Comparison of ENCODE assay signal across 11 cellular contexts in genomic region chr15:60372223-60372622, GRCh38. TPM values are rescaled to one million over a fixed set of nuclear protein-coding genes. Genes with fewer than 3 reads are reported as not detected.
DNase-seq lines count a peak whose midpoint lies in the region; ATAC-seq, FAIRE-seq and TF ChIP-seq lines count a peak whose summit lies in the region.
"Had no signal": no experiment of that assay in that cellular context is flagged by ENCODE, and none has a peak within 500 bp of the region (broad histone marks: within the 10 kb centered on the region; RNA-seq: fewer than 3 reads in every experiment).

No MANE protein-coding gene starts in this region.

- no peaks in the 10 kb centered on the region for H3K9me2 ChIP-seq in SK-N-SH

- no peak overlapping the region for H3K4me3 ChIP-seq in SK-N-SH (ENCODE audit: low read depth in 2 of 2, low read length in 1 of 2)
- no peak overlapping the region for H3K4me3 ChIP-seq in breast epithelium
- H3K4me3 ChIP-seq in mucosa of rectum (ENCODE audit: low read length in 2 of 2) = no peak overlapping the region
- H3K4me3 ChIP-seq in tibial nerve = no peak overlapping the region
- no peak overlapping the region for H3K4me3 ChIP-seq in kidney (ENCODE audit: low read length in 2 of 2)
- H3K4me3 ChIP-seq: testis had no signal

- H3K9me3 ChIP-seq in SK-N-SH = no peaks in the 10 kb centered on the region
- no peaks in the 10 kb centered on the region for H3K9me3 ChIP-seq in breast epithelium
- no peaks in the 10 kb centered on the region for H3K9me3 ChIP-seq in mucosa of rectum (ENCODE audit: control insufficient read depth in 2 of 2, low read length in 2 of 2)
- H3K9me3 ChIP-seq in tibial nerve = no peaks in the 10 kb centered on the region
- no peaks in the 10 kb centered on the region for H3K9me3 ChIP-seq in kidney (ENCODE audit: control insufficient read depth in 1 of 2, low read length in 2 of 2)
- H3K9me3 ChIP-seq: testis had no signal

- 78% methylated on average over 4 of the region's 4 CpGs for WGBS in SK-N-SH (ENCODE audit: low lambda C conversion rate)
- 75 to 80% methylated on average over 4 of the region's 4 CpGs for WGBS in tibial nerve, 2 donors

- POLR2A ChIA-PET in SK-N-SH (lab: Yijun Ruan, JAX) = no interaction called here

- peaks cover 15% of the 10 kb centered on the region for H3K4me1 Mint-ChIP-seq in activated CD8-positive, alpha-beta memory T cell treated with anti-CD3 and anti-CD28 coated beads, Interleukin-2, amount 10 ng/mL, durations not matched to agents 7 days and 5 days

- H3K4me1 ChIP-seq in SK-N-SH (ENCODE audit: control insufficient read depth in 1 of 2, insufficient read depth in 2 of 2, low read depth in 1 of 2, low read length in 1 of 2) (peaks cover 17 to 76% of the 10 kb centered on the region in 2 experiments), breast epithelium (peaks cover 16 to 53% of the 10 kb centered on the region in 2 donors), mucosa of rectum (ENCODE audit: control insufficient read depth in 2 of 2, insufficient read depth in 2 of 2, low read length in 2 of 2) (peaks cover 5 to 22% of the 10 kb centered on the region in 2 donors), tibial nerve (peaks cover 13 to 91% (median 74%) of the 10 kb centered on the region in 4 donors), kidney (ENCODE audit: control insufficient read depth in 1 of 2, insufficient read depth in 1 of 2, low read depth in 1 of 2, low read length in 2 of 2) (peaks cover 5 to 13% of the 10 kb centered on the region in 2 donors)

- H3F3A ChIP-seq in SK-N-SH (replicated peaks; ENCODE audit: insufficient read depth) = peaks cover 84% of the 10 kb centered on the region

- no peak for TF ChIP-seq RAD21 in SK-N-SH (IDR thresholded peaks at IDR 0.05; ENCODE audit: low read length)

- peak overlapping the region; percentile 70 to 99 for H3K27ac ChIP-seq in SK-N-SH (ENCODE audit: low read depth in 2 of 2, low read length in 1 of 2)
- H3K27ac ChIP-seq in breast epithelium = peak overlapping the region; percentile 93
- H3K27ac ChIP-seq in mucosa of rectum (ENCODE audit: low read depth in 2 of 2, low read length in 2 of 2) = peak overlapping the region; percentile 13 to 76
- H3K27ac ChIP-seq in tibial nerve = peak overlapping the region; percentile 46 to 91 (median 75)
- no peak overlapping the region for H3K27ac ChIP-seq in kidney (ENCODE audit: low read depth in 2 of 2, low read length in 2 of 2)

- H3K27ac Mint-ChIP-seq in activated CD8-positive, alpha-beta memory T cell treated with anti-CD3 and anti-CD28 coated beads, Interleukin-2, amount 10 ng/mL, durations not matched to agents 7 days and 5 days = no peak overlapping the region

- H3K36me3 ChIP-seq in SK-N-SH (replicated peaks in 1 of 2; ENCODE audit: control insufficient read depth in 1 of 2, insufficient read depth in 2 of 2, low read length in 1 of 2) (peaks cover 55 to 62% of the 10 kb centered on the region in 2 experiments), breast epithelium (no peaks in the 10 kb centered on the region), mucosa of rectum (ENCODE audit: control insufficient read depth in 2 of 2, insufficient read depth in 2 of 2, low read length in 2 of 2) (peaks cover 50 to 51% of the 10 kb centered on the region in 2 donors), tibial nerve (peaks cover 0 to 25% (median 0%) of the 10 kb centered on the region in 3 donors), kidney (ENCODE audit: control insufficient read depth in 1 of 2, insufficient read depth in 2 of 2, low read length in 2 of 2) (peaks cover 2 to 7% of the 10 kb centered on the region in 2 donors)

- TF ChIP-seq POLR2A in breast epithelium (IDR thresholded peaks at IDR 0.05) (no peak), tibial nerve (IDR thresholded peaks at IDR 0.05) (no peak)

- H4K20me1 ChIP-seq in SK-N-SH (ENCODE audit: insufficient read depth) = peaks cover 28% of the 10 kb centered on the region; the same call in 1 of the 2 replicates

- H2AFZ ChIP-seq in SK-N-SH (ENCODE audit: low read depth) = no peak overlapping the region

- no peak for ATAC-seq in SK-N-SH treated with all-trans-retinoic acid at 6 μM for 48 hours
- no peak for ATAC-seq in activated CD8-positive, alpha-beta memory T cell treated with anti-CD3 and anti-CD28 coated beads, Interleukin-2, amount 10 ng/mL, durations not matched to agents 7 days and 5 days

- intact Hi-C loops in breast epithelium (cut with DNase I; ENCODE audit: low total_unique reads) (no loop called here), kidney (cut with DNase I) (no loop called here)

- FAIRE-seq in kidney (lab: Jason Lieb, UNC) = no peak
- FAIRE-seq: D721Med had no signal

- DNase-seq in SK-N-SH (no peak), breast epithelium (ENCODE audit: low spot score in 2 of 2) (no peak), tibial nerve (ENCODE audit: low spot score in 2 of 2) (no peak), kidney (no peak), HK-2 (ENCODE audit: unreplicated experiment) (no peak)
- no peak for DNase-seq in activated CD8-positive, alpha-beta memory T cell treated with anti-CD3 and anti-CD28 coated beads, Interleukin-2, amount 10 ng/mL, durations not matched to agents 7 days and 5 days
- DNase-seq: midbrain, testis had no signal

- H3K4me2 ChIP-seq in SK-N-SH = peak overlapping the region; percentile 35; the same call in 1 of the 2 replicates

- H3K27me3 Mint-ChIP-seq in activated CD8-positive, alpha-beta memory T cell treated with anti-CD3 and anti-CD28 coated beads, Interleukin-2, amount 10 ng/mL, durations not matched to agents 7 days and 5 days = no peaks in the 10 kb centered on the region

- H3K27me3 ChIP-seq in SK-N-SH (ENCODE audit: insufficient read depth) (no peaks in the 10 kb centered on the region), breast epithelium (no peaks in the 10 kb centered on the region), mucosa of rectum (ENCODE audit: control insufficient read depth in 2 of 2, insufficient read depth in 2 of 2, low read length in 2 of 2) (no peaks in the 10 kb centered on the region), tibial nerve (no peaks in the 10 kb centered on the region)
- H3K27me3 ChIP-seq: testis had no signal

- H3K36me3 Mint-ChIP-seq in activated CD8-positive, alpha-beta memory T cell treated with anti-CD3 and anti-CD28 coated beads, Interleukin-2, amount 10 ng/mL, durations not matched to agents 7 days and 5 days = peaks cover 43% of the 10 kb centered on the region

- peaks cover 80% of the 10 kb centered on the region for H3K79me2 ChIP-seq in SK-N-SH (ENCODE audit: insufficient read depth)

- H3K9ac ChIP-seq in SK-N-SH (peak overlapping the region; percentile 84), mucosa of rectum (ENCODE audit: low read depth in 1 of 2, low read length in 2 of 2) (no peak overlapping the region), kidney (ENCODE audit: low read length in 2 of 2) (no peak overlapping the region)

- TF ChIP-seq EP300 in SK-N-SH (IDR thresholded peaks at IDR 0.05; ENCODE audit: borderline replicate concordance in 1 of 2, low read depth in 1 of 2, low read length in 1 of 2) = no peak
- TF ChIP-seq EP300 in tibial nerve (IDR thresholded peaks at IDR 0.05) = no peak

- H3K4me3 Mint-ChIP-seq in activated CD8-positive, alpha-beta memory T cell treated with anti-CD3 and anti-CD28 coated beads, Interleukin-2, amount 10 ng/mL, durations not matched to agents 7 days and 5 days = no peak overlapping the region

- CTCF ChIA-PET in SK-N-SH (lab: Yijun Ruan, JAX) = interaction anchor here (1.5 kb wide), 1 partner anchor 13 kb away, joined by 6 read pairs; no protein-coding TSS in a partner anchor
- CTCF ChIA-PET in activated CD8-positive, alpha-beta memory T cell treated with anti-CD3 and anti-CD28 coated beads, Interleukin-2, amount 10 ng/mL, durations not matched to agents 7 days and 5 days (lab: Charles Lee) = interaction anchor here (3.4 kb wide), 1 partner anchor 12 kb away, joined by 13 read pairs; no protein-coding TSS in a partner anchor

- no peaks in the 10 kb centered on the region for H3K9me3 Mint-ChIP-seq in activated CD8-positive, alpha-beta memory T cell treated with anti-CD3 and anti-CD28 coated beads, Interleukin-2, amount 10 ng/mL, durations not matched to agents 7 days and 5 days (ENCODE audit: low read depth)

- TF ChIP-seq CTCF in SK-N-SH (IDR thresholded peaks at IDR 0.05) (no peak), breast epithelium (IDR thresholded peaks at IDR 0.05) (no peak), tibial nerve (IDR thresholded peaks at IDR 0.05) (no peak), kidney (IDR thresholded peaks at IDR 0.05; ENCODE audit: borderline replicate concordance, extremely low read depth, insufficient read depth) (no peak)

TF ChIP-seq in SK-N-SH, 30 proteins besides CTCF, POLR2A, EP300 and RAD21 (continues in another document):
- TF ChIP-seq FOXJ3 (CRISPR knock-in tag; IDR thresholded peaks at IDR 0.05) (no peak), USF2 (IDR thresholded peaks at IDR 0.05; ENCODE audit: borderline replicate concordance, low read depth, low read length) (no peak)

TF ChIP-seq in SK-N-SH treated with all-trans-retinoic acid at 6 μM for 48 hours, 23 proteins besides CTCF, POLR2A, EP300 and RAD21 (continues in another document):
- no peak for TF ChIP-seq RARB (CRISPR knock-in tag; IDR thresholded peaks at IDR 0.05)
- TF ChIP-seq CREB5 (CRISPR knock-in tag; IDR thresholded peaks at IDR 0.05; ENCODE audit: low read depth) = no peak
- no peak for TF ChIP-seq ZNF565 (CRISPR knock-in tag; conservative IDR thresholded peaks at IDR 0.05; ENCODE audit: low read depth)
- no peak for TF ChIP-seq ISL1 (CRISPR knock-in tag; IDR thresholded peaks at IDR 0.05)

RNA-seq across cellular contexts. Expression of gene ANXA2, which starts 25.6 kb away (rescaled TPM):
- 4,669 and 5,711 TPM in 2 replicates for polyA plus RNA-seq in SK-N-SH (2012; rRNA removed)
- 5,477 and 5,705 TPM in 2 replicates for polyA plus RNA-seq in SK-N-SH (2012; cell fraction: cytosol; rRNA removed)
- polyA plus RNA-seq in SK-N-SH (2012; cell fraction: nucleus; rRNA removed) = 2,958 and 4,347 TPM in 2 replicates
- 1,000 to 10,000 TPM in 1 of 3 donors, 100 to 1,000 TPM in 2; 875 to 1,598 (median 923) TPM for total RNA-seq in breast epithelium
- total RNA-seq in tibial nerve = 1,000 to 10,000 TPM in 2 of 4 donors, 100 to 1,000 TPM in 2; 747 to 1,181 (median 1,009) TPM
- 100 to 1,000 TPM; 382 to 422 TPM for total RNA-seq in activated CD8-positive, alpha-beta memory T cell treated with anti-CD3 and anti-CD28 coated beads, Interleukin-2, amount 10 ng/mL, durations not matched to agents 7 days and 5 days
- total RNA-seq in kidney = 867 TPM
- 383 TPM for polyA plus RNA-seq in kidney (ENCODE audit: insufficient read depth, low read depth, low replicate concordance)

Comparison
In these comparisons a context has a peak if more than half of its experiments do, and no peak if none do; other contexts are left out.
1. H3K27ac ChIP-seq: peak in SK-N-SH (2 of 2), breast epithelium (2 of 2), mucosa of rectum (2 of 2) and tibial nerve (4 of 4); none in kidney (0 of 2).